Comparison of ENCODE assay signal across 17 cellular contexts in the genomic region with DNA sequence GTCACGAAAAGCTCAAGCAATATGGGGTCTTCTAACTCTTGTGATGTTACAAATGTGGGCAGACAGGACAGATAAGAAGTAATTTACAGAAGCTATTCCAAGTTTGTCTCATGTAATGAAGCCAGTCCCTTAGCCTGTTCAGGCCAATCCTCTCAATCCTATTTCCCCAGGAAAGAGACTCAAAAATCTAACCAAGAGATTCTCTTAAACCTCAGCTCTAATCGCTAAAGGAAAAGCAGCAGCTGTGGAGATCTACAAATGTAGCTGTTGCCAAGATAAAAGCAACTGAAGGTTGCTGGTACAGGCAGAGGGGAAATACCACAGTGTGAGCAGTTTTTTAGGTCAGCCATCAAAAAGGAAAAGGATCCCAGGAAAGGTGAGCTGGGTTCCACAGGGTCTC. TPM values are rescaled to one million over a fixed set of nuclear protein-coding genes. Genes with fewer than 3 reads are reported as not detected.
DNase-seq lines count a peak whose midpoint lies in the region; ATAC-seq and TF ChIP-seq lines count a peak whose summit lies in the region.
"Had no signal": no experiment of that assay in that cellular context is flagged by ENCODE, and none has a peak within 500 bp of the region (broad histone marks: within the 10 kb centered on the region; RNA-seq: fewer than 3 reads in every experiment).

No MANE protein-coding gene starts in this region.

- H4K20me1 ChIP-seq in smooth muscle cell (ENCODE audit: low read depth) = no peaks in the 10 kb centered on the region

- POLR2A ChIA-PET in WTC11 (lab: Charles Lee) = interaction anchor here (0.7 kb wide), 1 partner anchor 12 kb away, joined by 3 read pairs; no protein-coding TSS in a partner anchor

- H3K9me3 ChIP-seq in smooth muscle cell (replicated peaks; ENCODE audit: low read depth) = no peaks in the 10 kb centered on the region

- H3K4me2 ChIP-seq in smooth muscle cell = peak overlapping the region; percentile 38

- no peak overlapping the region for H2AFZ ChIP-seq in smooth muscle cell (ENCODE audit: low read depth)
- H2AFZ ChIP-seq: GM23248 had no signal

- H3K4me3 ChIP-seq in fibroblast of the aortic adventitia (ENCODE audit: low read depth, low read length) = no peak overlapping the region
- no peak overlapping the region for H3K4me3 ChIP-seq in smooth muscle cell
- H3K4me3 ChIP-seq: GM23248 had no signal

- H3K79me2 ChIP-seq in smooth muscle cell (ENCODE audit: low read depth) = no peaks in the 10 kb centered on the region

- H3K27ac ChIP-seq in smooth muscle cell (ENCODE audit: low read depth) = peak overlapping the region; percentile 63
- H3K27ac ChIP-seq: GM23248 had no signal

- no peak overlapping the region for H3K9ac ChIP-seq in smooth muscle cell (ENCODE audit: low read depth)
- H3K9ac ChIP-seq: GM23248 had no signal

- no peak for TF ChIP-seq CTCF in WTC11 (IDR thresholded peaks at IDR 0.05)
- no peak for TF ChIP-seq CTCF in fibroblast of the aortic adventitia (IDR thresholded peaks at IDR 0.05; ENCODE audit: insufficient read depth, low read length)
- TF ChIP-seq CTCF in smooth muscle cell (IDR thresholded peaks at IDR 0.05; ENCODE audit: borderline replicate concordance, insufficient read depth, poor library complexity, severe bottlenecking) = no peak

- H3K27me3 Mint-ChIP-seq in WTC11 (ENCODE audit: low read depth) = no peaks in the 10 kb centered on the region
- H3K27me3 Mint-ChIP-seq: naive thymus-derived CD4-positive, alpha-beta T cell had no signal

- H3K36me3 Mint-ChIP-seq in WTC11 = no peaks in the 10 kb centered on the region

- H3K27me3 ChIP-seq in smooth muscle cell (ENCODE audit: low read depth) = no peaks in the 10 kb centered on the region

- peak overlapping the region; percentile 17; the same call in 1 of the 2 replicates for H3K27ac Mint-ChIP-seq in WTC11

- DNase-seq in M059J (ENCODE audit: low read depth) (peak; percentile 15), WTC11 (ENCODE audit: low spot score) (no peak), fibroblast of the aortic adventitia (ENCODE audit: low read depth) (peak; percentile 64), smooth muscle cell (lab: John Stamatoyannopoulos, UW; ENCODE audit: unreplicated experiment) (no peak), NOMO-1 treated with dmso at 0.1 percent for 144 hours (lab: John Stamatoyannopoulos, UW; ENCODE audit: unreplicated experiment) (no peak), NCI-H82 treated with DMSO at 0.1 percent for 48 hours (lab: John Stamatoyannopoulos, UW; ENCODE audit: unreplicated experiment) (no peak), ecto neural progenitor cell (ENCODE audit: low spot score) (no peak)
- DNase-seq: activated CD8-positive, alpha-beta memory T cell treated with anti-CD3 and anti-CD28 coated beads, Interleukin-2, amount 50 U/mL, for 48 hours; activated naive CD4-positive, alpha-beta T cell treated with Interleukin-2 at 50 U/mL for 16 hours; effector memory CD4-positive, alpha-beta T cell; GM23248; left ventricle myocardium superior; naive thymus-derived CD4-positive, alpha-beta T cell; SHP77 treated with DMSO at 0.1 percent for 48 hours; stimulated activated CD4-positive, alpha-beta T cell treated with anti-CD3 and anti-CD28 coated beads, Interleukin-1b, Interleukin-23, amount 100 ng/mL, for 48 hours; T-helper 9 cell had no signal

- H3K4me3 Mint-ChIP-seq in WTC11 = no peak overlapping the region
- H3K4me3 Mint-ChIP-seq: naive thymus-derived CD4-positive, alpha-beta T cell had no signal

- peaks cover 48% of the 10 kb centered on the region for H3K4me1 Mint-ChIP-seq in WTC11

- H3F3A ChIP-seq in smooth muscle cell (ENCODE audit: low read depth) = peaks cover 9% of the 10 kb centered on the region

- WGBS in smooth muscle cell (ENCODE audit: low lambda C conversion rate) = 17% methylated on average over 2 of the region's 2 CpGs

- no peak; the same call in 1 of the 2 replicates for ATAC-seq in WTC11
- ATAC-seq in GM19023 (IDR thresholded peaks at IDR 0.05; ENCODE audit: unreplicated experiment) = no peak
- ATAC-seq: left ventricle myocardium superior had no signal

- CTCF ChIA-PET in WTC11 (lab: Charles Lee) = interaction anchor here (0.6 to 1.1 kb wide), 2 partner anchors 15 to 468 kb away, joined by 3 read pairs; no protein-coding TSS in a partner anchor

- H3K36me3 ChIP-seq in smooth muscle cell (ENCODE audit: low read depth) = no peaks in the 10 kb centered on the region

- peaks cover 44% of the 10 kb centered on the region for H3K4me1 ChIP-seq in smooth muscle cell (ENCODE audit: low read depth)

- no peaks in the 10 kb centered on the region for H3K9me3 Mint-ChIP-seq in WTC11
- H3K9me3 Mint-ChIP-seq: naive thymus-derived CD4-positive, alpha-beta T cell had no signal

TF ChIP-seq in WTC11, 78 proteins besides CTCF, POLR2A, EP300 and RAD21:
- TF ChIP-seq NFATC4 (CRISPR knock-in tag; IDR thresholded peaks at IDR 0.05) (no peak), NFE2L1 (CRISPR knock-in tag; IDR thresholded peaks at IDR 0.05) (no peak), SP1 (CRISPR knock-in tag; conservative IDR thresholded peaks at IDR 0.05) (no peak), ZNF671 (CRISPR knock-in tag; IDR thresholded peaks at IDR 0.05) (no peak), ZBTB21 (CRISPR knock-in tag; IDR thresholded peaks at IDR 0.05; ENCODE audit: borderline replicate concordance) (no peak), TEAD4 (CRISPR knock-in tag; IDR thresholded peaks at IDR 0.05) (no peak), CREM (CRISPR knock-in tag; IDR thresholded peaks at IDR 0.05) (no peak), SMAD4 (CRISPR knock-in tag; IDR thresholded peaks at IDR 0.05) (no peak), NR2C2 (CRISPR knock-in tag; IDR thresholded peaks at IDR 0.05) (no peak)
- TF ChIP-seq, protein P1, sequence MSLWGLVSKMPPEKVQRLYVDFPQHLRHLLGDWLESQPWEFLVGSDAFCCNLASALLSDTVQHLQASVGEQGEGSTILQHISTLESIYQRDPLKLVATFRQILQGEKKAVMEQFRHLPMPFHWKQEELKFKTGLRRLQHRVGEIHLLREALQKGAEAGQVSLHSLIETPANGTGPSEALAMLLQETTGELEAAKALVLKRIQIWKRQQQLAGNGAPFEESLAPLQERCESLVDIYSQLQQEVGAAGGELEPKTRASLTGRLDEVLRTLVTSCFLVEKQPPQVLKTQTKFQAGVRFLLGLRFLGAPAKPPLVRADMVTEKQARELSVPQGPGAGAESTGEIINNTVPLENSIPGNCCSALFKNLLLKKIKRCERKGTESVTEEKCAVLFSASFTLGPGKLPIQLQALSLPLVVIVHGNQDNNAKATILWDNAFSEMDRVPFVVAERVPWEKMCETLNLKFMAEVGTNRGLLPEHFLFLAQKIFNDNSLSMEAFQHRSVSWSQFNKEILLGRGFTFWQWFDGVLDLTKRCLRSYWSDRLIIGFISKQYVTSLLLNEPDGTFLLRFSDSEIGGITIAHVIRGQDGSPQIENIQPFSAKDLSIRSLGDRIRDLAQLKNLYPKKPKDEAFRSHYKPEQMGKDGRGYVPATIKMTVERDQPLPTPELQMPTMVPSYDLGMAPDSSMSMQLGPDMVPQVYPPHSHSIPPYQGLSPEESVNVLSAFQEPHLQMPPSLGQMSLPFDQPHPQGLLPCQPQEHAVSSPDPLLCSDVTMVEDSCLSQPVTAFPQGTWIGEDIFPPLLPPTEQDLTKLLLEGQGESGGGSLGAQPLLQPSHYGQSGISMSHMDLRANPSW (CRISPR knock-in tag; conservative IDR thresholded peaks at IDR 0.05; ENCODE audit: low read depth) = no peak
- TF ChIP-seq, protein P2, sequence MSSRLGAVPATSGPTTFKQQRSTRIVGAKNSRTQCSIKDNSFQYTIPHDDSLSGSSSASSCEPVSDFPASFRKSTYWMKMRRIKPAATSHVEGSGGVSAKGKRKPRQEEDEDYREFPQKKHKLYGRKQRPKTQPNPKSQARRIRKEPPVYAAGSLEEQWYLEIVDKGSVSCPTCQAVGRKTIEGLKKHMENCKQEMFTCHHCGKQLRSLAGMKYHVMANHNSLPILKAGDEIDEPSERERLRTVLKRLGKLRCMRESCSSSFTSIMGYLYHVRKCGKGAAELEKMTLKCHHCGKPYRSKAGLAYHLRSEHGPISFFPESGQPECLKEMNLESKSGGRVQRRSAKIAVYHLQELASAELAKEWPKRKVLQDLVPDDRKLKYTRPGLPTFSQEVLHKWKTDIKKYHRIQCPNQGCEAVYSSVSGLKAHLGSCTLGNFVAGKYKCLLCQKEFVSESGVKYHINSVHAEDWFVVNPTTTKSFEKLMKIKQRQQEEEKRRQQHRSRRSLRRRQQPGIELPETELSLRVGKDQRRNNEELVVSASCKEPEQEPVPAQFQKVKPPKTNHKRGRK (CRISPR knock-in tag; IDR thresholded peaks at IDR 0.05; ENCODE audit: borderline replicate concordance) = no peak
- TF ChIP-seq, protein P3, sequence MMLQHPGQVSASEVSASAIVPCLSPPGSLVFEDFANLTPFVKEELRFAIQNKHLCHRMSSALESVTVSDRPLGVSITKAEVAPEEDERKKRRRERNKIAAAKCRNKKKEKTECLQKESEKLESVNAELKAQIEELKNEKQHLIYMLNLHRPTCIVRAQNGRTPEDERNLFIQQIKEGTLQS (CRISPR knock-in tag; conservative IDR thresholded peaks at IDR 0.05) = no peak
- TF ChIP-seq, protein P4, sequence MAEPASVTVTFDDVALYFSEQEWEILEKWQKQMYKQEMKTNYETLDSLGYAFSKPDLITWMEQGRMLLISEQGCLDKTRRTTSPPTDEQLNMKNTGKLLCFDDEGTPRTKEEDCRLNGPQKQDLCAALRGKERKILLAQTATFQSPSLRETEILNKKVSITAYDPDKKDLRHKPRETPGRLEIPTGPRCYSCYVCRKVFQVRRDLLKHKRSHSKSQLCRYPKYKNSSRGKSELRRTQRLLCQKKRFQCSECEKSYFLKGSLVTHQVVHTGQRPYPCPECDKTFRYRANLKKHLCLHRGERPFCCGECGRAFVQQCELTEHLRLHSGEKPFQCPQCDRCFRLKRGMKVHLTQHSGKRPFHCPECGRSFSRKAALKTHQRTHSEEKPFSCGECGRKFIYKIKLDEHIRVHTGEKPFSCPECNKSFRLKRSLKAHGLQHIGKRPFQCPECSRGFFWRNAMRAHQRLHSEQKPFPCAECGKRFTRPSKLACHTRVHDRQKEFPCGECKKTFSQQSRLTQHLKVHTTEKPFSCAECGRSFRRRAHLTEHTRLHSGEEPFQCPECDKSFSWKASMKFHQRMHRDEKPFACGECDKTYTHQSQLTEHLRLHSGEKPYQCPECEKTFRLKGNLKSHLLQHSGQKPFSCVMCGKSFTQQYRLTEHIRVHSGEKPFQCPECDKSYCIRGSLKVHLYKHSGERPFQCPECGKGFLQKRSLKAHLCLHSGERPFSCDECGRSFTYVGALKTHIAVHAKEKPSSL (CRISPR knock-in tag; conservative IDR thresholded peaks at IDR 0.05) = no peak

RNA-seq across cellular contexts. Expression of a gene that starts 39.3 kb away (rescaled TPM):
- total RNA-seq in M059J (2014; rRNA removed; shearing (Covaris generic)) = 4.1 and 7.6 TPM in 2 replicates
- total RNA-seq in WTC11 (2021) (69.0 to 69.6 TPM (median 69.3 TPM) in 3 replicates), fibroblast of the aortic adventitia (ENCODE audit: low replicate concordance) (248 and 658 TPM in 2 replicates), smooth muscle cell (85.5 and 86.4 TPM in 2 replicates)
- 28.2 and 41.2 TPM in 2 replicates for polyA plus RNA-seq in smooth muscle cell

Comparison
In these comparisons a context has a peak if more than half of its experiments do, and no peak if none do; other contexts are left out.
1. DNase-seq: peak in M059J (single experiment) and fibroblast of the aortic adventitia (single experiment); none in WTC11 (single experiment), smooth muscle cell (single experiment), NOMO-1 treated with dmso at 0.1 percent for 144 hours (single experiment), NCI-H82 treated with DMSO at 0.1 percent for 48 hours (single experiment) and ecto neural progenitor cell (single experiment).